Comparison of ENCODE assay signal across 1 cellular context in genomic region chr12:26212988-26213387, GRCh38.
TF ChIP-seq lines count a peak whose summit lies in the region.

No MANE protein-coding gene starts in this region.

TF ChIP-seq in SK-N-SH, 30 proteins besides CTCF, POLR2A, EP300 and RAD21 (continued from another document):
- TF ChIP-seq USF1 (IDR thresholded peaks at IDR 0.05; ENCODE audit: borderline replicate concordance, low read depth) (no peak), MEF2A (IDR thresholded peaks at IDR 0.05; ENCODE audit: borderline replicate concordance, low read depth) (no peak)
